Comparison of ENCODE assay signal across 25 cellular contexts in the genomic region with DNA sequence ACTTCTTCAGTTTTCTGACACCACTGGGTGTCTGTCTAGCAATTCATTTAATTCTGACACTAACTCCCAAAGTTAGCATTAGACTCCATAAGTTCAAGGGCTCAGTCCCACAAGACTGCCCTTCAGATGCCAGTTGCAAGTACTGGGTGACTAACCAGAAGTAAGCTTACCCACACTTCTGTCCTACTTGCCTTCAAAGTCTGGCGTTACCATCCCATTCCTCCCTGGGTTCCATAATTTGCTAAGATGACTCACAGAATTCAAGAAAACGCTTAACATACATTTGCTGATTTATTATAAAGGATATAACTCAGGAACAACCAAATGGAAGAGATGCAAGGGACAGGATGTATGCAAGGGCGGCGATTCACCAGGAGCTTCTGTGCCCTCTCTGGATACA. TPM values are rescaled to one million over a fixed set of nuclear protein-coding genes. Genes with fewer than 3 reads are reported as not detected.
A peak's percentile ranks its signal among the peaks of the same experiment; 100 is the strongest.
DNase-seq lines count a peak whose midpoint lies in the region; ATAC-seq and TF ChIP-seq lines count a peak whose summit lies in the region.
"Had no signal": no experiment of that assay in that cellular context is flagged by ENCODE, and none has a peak within 500 bp of the region (broad histone marks: within the 10 kb centered on the region; RNA-seq: fewer than 3 reads in every experiment).

No MANE protein-coding gene starts in this region.

- H3K27ac Mint-ChIP-seq in chondrocyte (ENCODE audit: unreplicated experiment) = peak overlapping the region; percentile 94
- H3K27ac Mint-ChIP-seq: activated CD4-positive, alpha-beta memory T cell treated with anti-CD3 and anti-CD28 coated beads, Interleukin-2, amount 10 ng/mL, durations not matched to agents 7 days and 5 days; activated naive CD8-positive, alpha-beta T cell treated with anti-CD3 and anti-CD28 coated beads for 36 hours; activated T-helper 2 cell treated with anti-CD3 and anti-CD28 coated beads, Interferon-gamma antibody, Interleukin-2, Interleukin-4, amounts not matched to agents 10 μg/mL and 5 μg/mL and 100 μg/mL, durations not matched to agents 14 hours and 24 hours and 36 hours; B cell; H9; immature natural killer cell; naive thymus-derived CD8-positive, alpha-beta T cell had no signal

- TF ChIP-seq CTCF in cardiac muscle cell (IDR thresholded peaks at IDR 0.05; ENCODE audit: low read depth, low read length) = no peak
- no peak for TF ChIP-seq CTCF in chondrocyte (IDR thresholded peaks at IDR 0.05)
- TF ChIP-seq CTCF in gastrocnemius medialis (IDR thresholded peaks at IDR 0.05 in 4 of 5, conservative IDR thresholded peaks at IDR 0.05 in 1 of 5) = no peak

- TF ChIP-seq POLR2A in gastrocnemius medialis (IDR thresholded peaks at IDR 0.05) = no peak

- H3K4me1 Mint-ChIP-seq in chondrocyte (ENCODE audit: low read depth) = peaks cover 75% of the 10 kb centered on the region

- ATAC-seq in left cardiac atrium (no peak), gastrocnemius medialis (no peak), GM18861 (IDR thresholded peaks at IDR 0.05; ENCODE audit: unreplicated experiment) (no peak)
- ATAC-seq: left lobe of liver; naive thymus-derived CD8-positive, alpha-beta T cell had no signal

- in situ Hi-C loops in gastrocnemius medialis (cut with MboI; ENCODE audit: low sequenced_read_pairs in 4 of 4) = no loop called here

- H3K9me3 ChIP-seq in cardiac muscle cell (ENCODE audit: low read depth) = no peaks in the 10 kb centered on the region
- no peaks in the 10 kb centered on the region for H3K9me3 ChIP-seq in gastrocnemius medialis

- no peaks in the 10 kb centered on the region for H3K9me3 Mint-ChIP-seq in chondrocyte (ENCODE audit: low read depth)
- H3K9me3 Mint-ChIP-seq: activated CD4-positive, alpha-beta memory T cell treated with anti-CD3 and anti-CD28 coated beads, Interleukin-2, amount 10 ng/mL, durations not matched to agents 7 days and 5 days; activated naive CD8-positive, alpha-beta T cell treated with anti-CD3 and anti-CD28 coated beads for 36 hours; activated T-helper 2 cell treated with anti-CD3 and anti-CD28 coated beads, Interferon-gamma antibody, Interleukin-2, Interleukin-4, amounts not matched to agents 10 μg/mL and 5 μg/mL and 100 μg/mL, durations not matched to agents 14 hours and 24 hours and 36 hours; H9; immature natural killer cell; naive thymus-derived CD8-positive, alpha-beta T cell had no signal

- no peak for DNase-seq in cardiac muscle cell (ENCODE audit: low read depth in 1 of 2, low spot score in 1 of 2)
- DNase-seq in left cardiac atrium = no peak
- DNase-seq in M059J (ENCODE audit: low read depth) = peak; percentile 55
- no peak for DNase-seq in chondrocyte (ENCODE audit: low spot score)
- DNase-seq in gastrocnemius medialis = no peak
- no peak for DNase-seq in SIG-M5 treated with dmso at 0.1 percent for 504 hours (lab: John Stamatoyannopoulos, UW; ENCODE audit: unreplicated experiment)
- DNase-seq in NCI-H1694 treated with DMSO at 0.1 percent for 48 hours (lab: John Stamatoyannopoulos, UW) = no peak
- DNase-seq: 8988T; activated CD4-positive, alpha-beta memory T cell treated with anti-CD3 and anti-CD28 coated beads, Interleukin-2, amount 10 ng/mL, durations not matched to agents 7 days and 5 days; activated CD4-positive, CD25-positive, alpha-beta regulatory T cell treated with anti-CD3 and anti-CD28 coated beads, Interleukin-2, amount 50 U/mL, for 72 hours; activated naive CD8-positive, alpha-beta T cell treated with anti-CD3 and anti-CD28 coated beads for 36 hours; cerebellar nuclear complex; DMS79; H9; immature natural killer cell; Kasumi-1; midbrain; naive thymus-derived CD8-positive, alpha-beta T cell; NCI-H187; NCI-H345; NCI-H82 had no signal

- H3K4me1 ChIP-seq in cardiac muscle cell (ENCODE audit: low read depth) (peaks cover 28% of the 10 kb centered on the region), gastrocnemius medialis (peaks cover 72 to 73% of the 10 kb centered on the region in 2 donors)

- peak overlapping the region; percentile 98 for H3K27ac ChIP-seq in cardiac muscle cell
- peak overlapping the region; percentile 90 to 97 (median 93) for H3K27ac ChIP-seq in gastrocnemius medialis

- no peaks in the 10 kb centered on the region for H3K27me3 Mint-ChIP-seq in chondrocyte (ENCODE audit: low read depth)
- H3K27me3 Mint-ChIP-seq: activated CD4-positive, alpha-beta memory T cell treated with anti-CD3 and anti-CD28 coated beads, Interleukin-2, amount 10 ng/mL, durations not matched to agents 7 days and 5 days; activated naive CD8-positive, alpha-beta T cell treated with anti-CD3 and anti-CD28 coated beads for 36 hours; B cell; naive thymus-derived CD8-positive, alpha-beta T cell had no signal

- no peak overlapping the region for H3K4me3 Mint-ChIP-seq in chondrocyte (ENCODE audit: unreplicated experiment)
- H3K4me3 Mint-ChIP-seq: activated CD4-positive, alpha-beta memory T cell treated with anti-CD3 and anti-CD28 coated beads, Interleukin-2, amount 10 ng/mL, durations not matched to agents 7 days and 5 days; activated naive CD8-positive, alpha-beta T cell treated with anti-CD3 and anti-CD28 coated beads for 36 hours; B cell; H9; immature natural killer cell; naive thymus-derived CD8-positive, alpha-beta T cell had no signal

- no peak overlapping the region for H3K4me3 ChIP-seq in cardiac muscle cell
- H3K4me3 ChIP-seq in gastrocnemius medialis = no peak overlapping the region

- intact Hi-C loops in left cardiac atrium (cut with DNase I) (no loop called here), gastrocnemius medialis (cut with DNase I; ENCODE audit: low total_unique reads) (loop anchor here (10.0 kb wide), 1 partner anchor 701 kb away; no protein-coding TSS in a partner anchor)

- no peaks in the 10 kb centered on the region for H3K36me3 Mint-ChIP-seq in chondrocyte (ENCODE audit: low read depth)

- H3K27me3 ChIP-seq in cardiac muscle cell (no peaks in the 10 kb centered on the region), gastrocnemius medialis (no peaks in the 10 kb centered on the region)

- H3K36me3 ChIP-seq in cardiac muscle cell (no peaks in the 10 kb centered on the region), gastrocnemius medialis (no peaks in the 10 kb centered on the region)

RNA-seq across cellular contexts. Expression of gene NPAS1, which starts 45.5 kb away (rescaled TPM):
- total RNA-seq in cardiac muscle cell = 1.9 and 2.9 TPM in 2 replicates
- 8.4 and 12.5 TPM in 2 replicates for polyA plus RNA-seq in cardiac muscle cell
- 1 to 10 TPM in 1 of 2 donors, under 1 TPM in 1; 0.44 to 1.2 TPM for total RNA-seq in left cardiac atrium
- 0.37 and 0.39 TPM in 2 replicates for total RNA-seq in M059J (2014; rRNA removed; shearing (Covaris generic))
- 1.0 to 1.8 TPM (median 1.7 TPM) in 3 replicates for total RNA-seq in chondrocyte
- 1 to 10 TPM in 1 of 4 donors, under 1 TPM in 1, not detected in 2; 0.61 to 1.1 TPM for total RNA-seq in gastrocnemius medialis
- total RNA-seq: activated T-helper 2 cell treated with anti-CD3 and anti-CD28 coated beads, Interferon-gamma antibody, Interleukin-2, Interleukin-4, amounts not matched to agents 10 μg/mL and 5 μg/mL and 100 μg/mL, durations not matched to agents 14 hours and 24 hours and 36 hours had no signal
- polyA plus RNA-seq: immature natural killer cell had no signal
